In the genomic region with DNA sequence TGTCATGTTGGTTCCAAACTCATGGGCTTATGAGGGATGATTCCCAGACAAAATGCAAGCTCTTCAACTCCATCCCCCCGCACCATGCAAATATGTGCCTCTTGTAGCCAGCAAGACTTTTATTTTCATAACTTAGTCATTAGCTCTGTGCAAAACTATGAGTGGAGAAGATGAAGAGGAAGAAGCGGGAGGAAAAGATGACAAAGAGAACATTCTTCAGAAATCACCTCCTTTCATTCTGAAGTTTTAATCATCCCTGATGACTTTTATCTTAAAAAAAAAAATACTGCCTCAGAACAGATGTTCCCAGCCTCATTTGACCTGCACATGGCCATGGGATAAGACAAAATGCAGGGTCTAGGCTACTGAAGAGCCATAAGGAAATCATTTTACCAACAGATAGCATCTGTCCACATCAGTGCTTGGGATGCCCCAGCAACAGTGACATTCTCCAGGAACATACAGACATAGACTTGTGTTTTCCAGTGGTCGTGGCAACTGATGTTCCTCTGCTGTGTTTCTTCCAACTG, we compare ENCODE assay signal across 9 cellular contexts.
"Had no signal": no experiment of that assay in that cellular context is flagged by ENCODE, and none has a peak within 500 bp of the region (broad histone marks: within the 10 kb centered on the region; RNA-seq: fewer than 3 reads in every experiment).

No MANE protein-coding gene starts in this region.

- H3K36me3 ChIP-seq: sigmoid colon had no signal

- H3K27ac ChIP-seq: sigmoid colon, testis had no signal

- H3K4me1 ChIP-seq: sigmoid colon had no signal

- ATAC-seq: left colon, T-helper 17 cell had no signal

- H3K4me3 ChIP-seq: sigmoid colon, testis had no signal

- DNase-seq: activated CD4-positive, alpha-beta T cell treated with anti-CD3 and anti-CD28 coated beads, Interleukin-2, amount 10 ng/mL, durations not matched to agents 7 days and 5 days; activated CD4-positive, CD25-positive, alpha-beta regulatory T cell; activated naive CD4-positive, alpha-beta T cell treated with anti-CD3 and anti-CD28 coated beads, Interleukin-2, amount 50 U/mL, for 16 hours; immature natural killer cell; left colon; sigmoid colon; stimulated activated CD4-positive, alpha-beta T cell treated with anti-CD3 and anti-CD28 coated beads, Interleukin-12 subunit alpha, Interleukin-12 subunit beta, amount 100 ng/mL, for 4 hours; T-helper 17 cell; testis had no signal

- H3K9me3 ChIP-seq: sigmoid colon, testis had no signal

- H3K27me3 ChIP-seq: sigmoid colon, testis had no signal
